ENCODE assay signal across 8 cellular contexts in the genomic region with DNA sequence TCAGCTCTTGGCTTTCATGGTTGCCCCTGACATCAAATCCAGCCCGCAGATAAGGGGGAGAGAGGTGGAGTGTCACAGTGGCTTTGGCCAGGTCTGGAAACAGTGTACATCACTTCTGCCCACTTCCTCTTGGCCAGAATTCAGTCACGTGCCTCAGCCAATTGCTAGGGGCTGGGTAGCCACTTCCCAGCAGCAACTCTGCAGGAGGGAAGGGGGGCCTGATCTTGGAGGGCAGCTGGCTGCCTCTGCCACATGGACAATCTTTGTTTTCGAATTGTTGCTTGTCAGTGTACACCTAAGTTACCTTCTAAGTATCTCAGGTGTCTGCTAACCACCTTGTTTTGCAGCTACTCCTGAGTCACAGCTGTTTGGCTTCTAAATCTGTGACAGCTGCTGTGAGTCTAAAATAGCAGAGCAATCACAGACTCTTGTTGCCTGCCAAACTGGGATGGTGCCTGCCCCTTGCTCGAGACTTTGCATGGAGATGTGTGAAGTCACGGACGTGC. TPM values are rescaled to one million over a fixed set of nuclear protein-coding genes. Genes with fewer than 3 reads are reported as not detected.
DNase-seq lines count a peak whose midpoint lies in the region; ATAC-seq and TF ChIP-seq lines count a peak whose summit lies in the region.

No MANE protein-coding gene starts in this region.

- no peaks in the 10 kb centered on the region for H3K27me3 Mint-ChIP-seq in activated CD8-positive, alpha-beta T cell treated with anti-CD3 and anti-CD28 coated beads, Interleukin-2, amount 10 ng/mL, durations not matched to agents 7 days and 5 days (ENCODE audit: low read depth)
- no peaks in the 10 kb centered on the region for H3K27me3 Mint-ChIP-seq in WTC11 (ENCODE audit: low read depth)

- H3K4me1 Mint-ChIP-seq in activated CD8-positive, alpha-beta T cell treated with anti-CD3 and anti-CD28 coated beads, Interleukin-2, amount 10 ng/mL, durations not matched to agents 7 days and 5 days (ENCODE audit: low read depth): peaks cover 10% of the 10 kb centered on the region
- H3K4me1 Mint-ChIP-seq in WTC11: peaks cover 15% of the 10 kb centered on the region

- POLR2A ChIA-PET in activated CD8-positive, alpha-beta T cell treated with anti-CD3 and anti-CD28 coated beads, Interleukin-2, amount 10 ng/mL, durations not matched to agents 7 days and 5 days (lab: Charles Lee): no interaction called here
- POLR2A ChIA-PET in WTC11 (lab: Charles Lee): no interaction called here

- CTCF ChIA-PET in activated CD8-positive, alpha-beta T cell treated with anti-CD3 and anti-CD28 coated beads, Interleukin-2, amount 10 ng/mL, durations not matched to agents 7 days and 5 days (lab: Charles Lee): interaction anchor here (1.2 to 1.4 kb wide), 2 partner anchors 56 to 106 kb away, joined by 3 read pairs; no protein-coding TSS in a partner anchor
- CTCF ChIA-PET in WTC11 (lab: Charles Lee): interaction anchor here (1.0 kb wide), 2 partner anchors 106 to 515 kb away, joined by 3 to 4 read pairs; no protein-coding TSS in a partner anchor

- ATAC-seq in HG03354 (IDR thresholded peaks at IDR 0.05; ENCODE audit: poor library complexity, severe bottlenecking, unreplicated experiment): peak; percentile 64
- peak; percentile 60 to 75 (median 71) for ATAC-seq in heart left ventricle
- no peak for ATAC-seq in activated CD8-positive, alpha-beta T cell treated with anti-CD3 and anti-CD28 coated beads, Interleukin-2, amount 10 ng/mL, durations not matched to agents 7 days and 5 days
- no peak; the same call in 1 of the 2 replicates for ATAC-seq in WTC11

- peak; percentile 60 for DNase-seq in DMS 273 treated with DMSO at 0.1 percent for 48 hours (lab: John Stamatoyannopoulos, UW)
- DNase-seq in SKM-1 treated with dmso at 0.1 percent for 144 hours (lab: John Stamatoyannopoulos, UW; ENCODE audit: unreplicated experiment): peak; percentile 53
- peak in 4 of 5 donors; percentile 68 to 84 (median 73) for DNase-seq in heart left ventricle
- DNase-seq in superior temporal gyrus (ENCODE audit: extremely low spot score): peak; percentile 48
- no peak for DNase-seq in activated CD8-positive, alpha-beta T cell treated with anti-CD3 and anti-CD28 coated beads, Interleukin-2, amount 10 ng/mL, durations not matched to agents 7 days and 5 days
- DNase-seq in WTC11 (ENCODE audit: low spot score): no peak
- no peak for DNase-seq in stimulated activated CD4-positive, alpha-beta T cell treated with anti-CD3 and anti-CD28 coated beads, Interleukin-12 subunit alpha, Interleukin-12 subunit beta, amount 100 ng/mL, for 4 hours

- H3K27ac Mint-ChIP-seq in activated CD8-positive, alpha-beta T cell treated with anti-CD3 and anti-CD28 coated beads, Interleukin-2, amount 10 ng/mL, durations not matched to agents 7 days and 5 days: no peak overlapping the region
- H3K27ac Mint-ChIP-seq in WTC11: no peak overlapping the region

- H3K4me1 ChIP-seq in heart left ventricle: peaks cover 13 to 72% (median 54%) of the 10 kb centered on the region in 12 donors

- H3K27ac ChIP-seq in heart left ventricle: peak overlapping the region; percentile 50 to 89 (median 76)

- TF ChIP-seq POLR2A in heart left ventricle (IDR thresholded peaks at IDR 0.05): no peak

- H3K36me3 Mint-ChIP-seq in activated CD8-positive, alpha-beta T cell treated with anti-CD3 and anti-CD28 coated beads, Interleukin-2, amount 10 ng/mL, durations not matched to agents 7 days and 5 days (ENCODE audit: low read depth): peaks cover 2% of the 10 kb centered on the region
- no peaks in the 10 kb centered on the region for H3K36me3 Mint-ChIP-seq in WTC11

- H3K36me3 ChIP-seq in heart left ventricle: no peaks in the 10 kb centered on the region

- H3K9me3 ChIP-seq in heart left ventricle: no peaks in the 10 kb centered on the region

- intact Hi-C loops in heart left ventricle (cut with DNase I): loop anchor here in 5 of 10 donors (5.0 kb wide), 2 partner anchors 39 to 41 kb away; partner anchors contain the start of gene LIMD1 (in 4 of the 5)

- TF ChIP-seq CTCF in heart left ventricle (IDR thresholded peaks at IDR 0.05): no peak
- no peak for TF ChIP-seq CTCF in WTC11 (IDR thresholded peaks at IDR 0.05)

- no peaks in the 10 kb centered on the region for H3K27me3 ChIP-seq in heart left ventricle

- WGBS in heart left ventricle, 4 donors: 4 to 11% (median 9%) methylated on average over 5 to 6 of the region's 6 CpGs

- no peaks in the 10 kb centered on the region for H3K9me3 Mint-ChIP-seq in activated CD8-positive, alpha-beta T cell treated with anti-CD3 and anti-CD28 coated beads, Interleukin-2, amount 10 ng/mL, durations not matched to agents 7 days and 5 days (ENCODE audit: insufficient read depth)
- no peaks in the 10 kb centered on the region for H3K9me3 Mint-ChIP-seq in WTC11

- peak overlapping the region in 1 of 12 donors; percentile 0 for H3K4me3 ChIP-seq in heart left ventricle

- no peak overlapping the region for H3K4me3 Mint-ChIP-seq in activated CD8-positive, alpha-beta T cell treated with anti-CD3 and anti-CD28 coated beads, Interleukin-2, amount 10 ng/mL, durations not matched to agents 7 days and 5 days
- H3K4me3 Mint-ChIP-seq in WTC11: no peak overlapping the region

TF ChIP-seq in WTC11, 78 proteins besides CTCF, POLR2A, EP300 and RAD21 (continues in another document):
- TF ChIP-seq USF2 (CRISPR knock-in tag; IDR thresholded peaks at IDR 0.05) (no peak), CBFB (CRISPR knock-in tag; IDR thresholded peaks at IDR 0.05; ENCODE audit: low read depth) (no peak), ATF3 (CRISPR knock-in tag; conservative IDR thresholded peaks at IDR 0.05) (no peak), CREM (CRISPR knock-in tag; IDR thresholded peaks at IDR 0.05) (no peak), TEAD4 (CRISPR knock-in tag; IDR thresholded peaks at IDR 0.05) (no peak), ELF4 (CRISPR knock-in tag; IDR thresholded peaks at IDR 0.05; ENCODE audit: low read depth) (no peak), ZNF317 (CRISPR knock-in tag; IDR thresholded peaks at IDR 0.05; ENCODE audit: borderline replicate concordance, low read depth) (no peak), RELA (CRISPR knock-in tag; IDR thresholded peaks at IDR 0.05; ENCODE audit: borderline replicate concordance) (no peak), NR2C2 (CRISPR knock-in tag; IDR thresholded peaks at IDR 0.05) (no peak), NR3C1 (CRISPR knock-in tag; conservative IDR thresholded peaks at IDR 0.05; ENCODE audit: low read depth) (no peak), MAX (CRISPR knock-in tag; IDR thresholded peaks at IDR 0.05) (no peak), TEAD1 (CRISPR knock-in tag; IDR thresholded peaks at IDR 0.05) (no peak), ZNF219 (CRISPR knock-in tag; IDR thresholded peaks at IDR 0.05; ENCODE audit: borderline replicate concordance) (no peak), SP1 (CRISPR knock-in tag; conservative IDR thresholded peaks at IDR 0.05) (no peak), SOX15 (CRISPR knock-in tag; IDR thresholded peaks at IDR 0.05) (no peak)
- TF ChIP-seq, protein P1, sequence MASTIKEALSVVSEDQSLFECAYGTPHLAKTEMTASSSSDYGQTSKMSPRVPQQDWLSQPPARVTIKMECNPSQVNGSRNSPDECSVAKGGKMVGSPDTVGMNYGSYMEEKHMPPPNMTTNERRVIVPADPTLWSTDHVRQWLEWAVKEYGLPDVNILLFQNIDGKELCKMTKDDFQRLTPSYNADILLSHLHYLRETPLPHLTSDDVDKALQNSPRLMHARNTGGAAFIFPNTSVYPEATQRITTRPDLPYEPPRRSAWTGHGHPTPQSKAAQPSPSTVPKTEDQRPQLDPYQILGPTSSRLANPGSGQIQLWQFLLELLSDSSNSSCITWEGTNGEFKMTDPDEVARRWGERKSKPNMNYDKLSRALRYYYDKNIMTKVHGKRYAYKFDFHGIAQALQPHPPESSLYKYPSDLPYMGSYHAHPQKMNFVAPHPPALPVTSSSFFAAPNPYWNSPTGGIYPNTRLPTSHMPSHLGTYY (CRISPR knock-in tag; IDR thresholded peaks at IDR 0.05): no peak
- TF ChIP-seq, protein P2, sequence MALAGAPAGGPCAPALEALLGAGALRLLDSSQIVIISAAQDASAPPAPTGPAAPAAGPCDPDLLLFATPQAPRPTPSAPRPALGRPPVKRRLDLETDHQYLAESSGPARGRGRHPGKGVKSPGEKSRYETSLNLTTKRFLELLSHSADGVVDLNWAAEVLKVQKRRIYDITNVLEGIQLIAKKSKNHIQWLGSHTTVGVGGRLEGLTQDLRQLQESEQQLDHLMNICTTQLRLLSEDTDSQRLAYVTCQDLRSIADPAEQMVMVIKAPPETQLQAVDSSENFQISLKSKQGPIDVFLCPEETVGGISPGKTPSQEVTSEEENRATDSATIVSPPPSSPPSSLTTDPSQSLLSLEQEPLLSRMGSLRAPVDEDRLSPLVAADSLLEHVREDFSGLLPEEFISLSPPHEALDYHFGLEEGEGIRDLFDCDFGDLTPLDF (CRISPR knock-in tag; IDR thresholded peaks at IDR 0.05): no peak

RNA-seq across cellular contexts. Expression of gene LIMD1, which starts 41.0 kb away (rescaled TPM):
- total RNA-seq in heart left ventricle (10 to 100 TPM; 24.8 to 42.8 (median 32.9) TPM), WTC11 (2021) (35.6 to 41.7 TPM (median 36.5 TPM) in 3 replicates)
- 10 to 100 TPM; 14.4 to 17.7 TPM for polyA plus RNA-seq in heart left ventricle
- total RNA-seq in activated CD8-positive, alpha-beta T cell treated with anti-CD3 and anti-CD28 coated beads, Interleukin-2, amount 10 ng/mL, durations not matched to agents 7 days and 5 days: 10 to 100 TPM; 48.4 to 49.4 TPM

Comparison
In these comparisons a context has a peak if more than half of its experiments do, and no peak if none do; other contexts are left out.
1. DNase-seq: peak in DMS 273 treated with DMSO at 0.1 percent for 48 hours (single experiment), SKM-1 treated with dmso at 0.1 percent for 144 hours (single experiment), heart left ventricle (4 of 5) and superior temporal gyrus (single experiment); none in activated CD8-positive, alpha-beta T cell treated with anti-CD3 and anti-CD28 coated beads, Interleukin-2, amount 10 ng/mL, durations not matched to agents 7 days and 5 days (single experiment), WTC11 (single experiment) and stimulated activated CD4-positive, alpha-beta T cell treated with anti-CD3 and anti-CD28 coated beads, Interleukin-12 subunit alpha, Interleukin-12 subunit beta, amount 100 ng/mL, for 4 hours (single experiment).
2. ATAC-seq: peak in HG03354 (single experiment) and heart left ventricle (4 of 4); none in activated CD8-positive, alpha-beta T cell treated with anti-CD3 and anti-CD28 coated beads, Interleukin-2, amount 10 ng/mL, durations not matched to agents 7 days and 5 days (single experiment) and WTC11 (single experiment).